In genomic region chr6:139016337-139017213, GRCh38 we compare ENCODE assay signal across 9 cellular contexts. TPM values are rescaled to one million over a fixed set of nuclear protein-coding genes. Genes with fewer than 3 reads are reported as not detected.
DNase-seq lines count a peak whose midpoint lies in the region; ATAC-seq, FAIRE-seq and TF ChIP-seq lines count a peak whose summit lies in the region.
"Had no signal": no experiment of that assay in that cellular context is flagged by ENCODE, and none has a peak within 500 bp of the region (broad histone marks: within the 10 kb centered on the region; RNA-seq: fewer than 3 reads in every experiment).

No MANE protein-coding gene starts in this region.

- intact Hi-C loops in HepG2 (cut with micrococcal nuclease; ENCODE audit: unreplicated experiment), result no loop called here
- intact Hi-C loops in PC-9 (cut with micrococcal nuclease; ENCODE audit: unreplicated experiment), result no loop called here

- H3K27me3 Mint-ChIP-seq in GM23338 (ENCODE audit: insufficient read depth, low read depth, poor library complexity), result peaks cover 7% of the 10 kb centered on the region

- H3K36me3 ChIP-seq in GM23338 (ENCODE audit: insufficient read depth), result no peaks in the 10 kb centered on the region
- no peaks in the 10 kb centered on the region for H3K36me3 ChIP-seq in HepG2 (replicated peaks in 1 of 2; ENCODE audit: control insufficient read depth in 1 of 2, insufficient read depth in 2 of 2, low read length in 2 of 2)
- H3K36me3 ChIP-seq in PC-9 (ENCODE audit: low read depth), result no peaks in the 10 kb centered on the region

- 0 out of 2 replicates have a peak, but pooled peaks cover 3% of the 10 kb centered on the region for H3F3A ChIP-seq in GM23338 (replicated peaks; ENCODE audit: low read depth)
- no peaks in the 10 kb centered on the region for H3F3A ChIP-seq in PC-9 (ENCODE audit: insufficient read depth, low read depth)

- peak; percentile 41 for FAIRE-seq in GM18507 (lab: Jason Lieb, UNC)
- no peak for FAIRE-seq in HepG2 (lab: Jason Lieb, UNC)
- FAIRE-seq: G401.6 had no signal

- no peak for TF ChIP-seq RAD21 in HepG2 (CRISPR knock-in tag; IDR thresholded peaks at IDR 0.05)

- ATAC-seq in GM23338 (peak; percentile 76), HepG2 (no peak)

- H3K9me3 ChIP-seq in HepG2 (ENCODE audit: low read length) (no peaks in the 10 kb centered on the region), PC-9 (ENCODE audit: insufficient read depth, low read depth) (no peaks in the 10 kb centered on the region)

- H3K27ac ChIP-seq in GM23338 (ENCODE audit: low read depth) (no peak overlapping the region), HepG2 (ENCODE audit: extremely low read length, insufficient read depth, low read length) (no peak overlapping the region), PC-9 (no peak overlapping the region)

- H3K27me3 ChIP-seq in GM23338 (ENCODE audit: insufficient read depth) (no peaks in the 10 kb centered on the region), HepG2 (ENCODE audit: control insufficient read depth in 1 of 2, insufficient read depth in 2 of 2, low read length in 2 of 2) (peaks cover 0 to 5% of the 10 kb centered on the region in 2 experiments; a peak in 2 of 5 replicates), PC-9 (ENCODE audit: insufficient read depth, low read depth) (no peaks in the 10 kb centered on the region)

- H2AFZ ChIP-seq in GM23338, result peak overlapping the region; percentile 54
- no peak overlapping the region for H2AFZ ChIP-seq in HepG2 (ENCODE audit: low read length)
- H2AFZ ChIP-seq in PC-9, result no peak overlapping the region

- peaks cover 32% of the 10 kb centered on the region for H3K4me1 Mint-ChIP-seq in GM23338

- TF ChIP-seq POLR2A in NB4 (IDR thresholded peaks at IDR 0.05; ENCODE audit: extremely low read depth, insufficient read length), result no peak
- no peak for TF ChIP-seq POLR2A in HepG2 (IDR thresholded peaks at IDR 0.05; ENCODE audit: insufficient read depth in 1 of 2, low read depth in 2 of 2, low read length in 2 of 2)

- no peak for TF ChIP-seq CTCF in GM23338 (conservative IDR thresholded peaks at IDR 0.05; ENCODE audit: low read depth in 2 of 2)
- no peak for TF ChIP-seq CTCF in NB4 (IDR thresholded peaks at IDR 0.05; ENCODE audit: low read depth, low read length)
- TF ChIP-seq CTCF in HepG2 (CRISPR knock-in tag; IDR thresholded peaks at IDR 0.05), result no peak
- TF ChIP-seq CTCF in PC-9 (conservative IDR thresholded peaks at IDR 0.05), result no peak

- no peak overlapping the region for H3K27ac Mint-ChIP-seq in GM23338

- H3K9me2 ChIP-seq in GM23338 (ENCODE audit: insufficient read depth) (no peaks in the 10 kb centered on the region; the same call in 1 of the 2 replicates), PC-9 (ENCODE audit: insufficient read depth) (no peaks in the 10 kb centered on the region)

- in situ Hi-C loops in HepG2 (cut with HindIII; ENCODE audit: extremely low pct_ligation_motif_present, low pct_unique_long_range_greater_than_20kb), result no loop called here
- in situ Hi-C loops in ACHN (cut with HindIII; ENCODE audit: low pct_ligation_motif_present, low pct_unique_long_range_greater_than_20kb, low sequenced_read_pairs), result no loop called here

- TF ChIP-seq EP300 in HepG2 (IDR thresholded peaks at IDR 0.05; ENCODE audit: low read depth in 2 of 2, low read length in 2 of 2) (no peak), HepG2 (CRISPR knock-in tag; IDR thresholded peaks at IDR 0.05; ENCODE audit: borderline replicate concordance) (no peak)

- H3K4me3 Mint-ChIP-seq in GM23338, result no peak overlapping the region

- H3K4me2 ChIP-seq in GM23338 (no peak overlapping the region), HepG2 (ENCODE audit: low read depth, low read length) (no peak overlapping the region), PC-9 (no peak overlapping the region)

- BruUV-seq in HepG2 (replicated peaks; lab: Mats Ljungman, UMichigan), result no TSS peak
- BruUV-seq in PC-9 (replicated peaks; lab: Mats Ljungman, UMichigan), result no TSS peak

- H3K79me2 ChIP-seq in GM23338 (replicated peaks; ENCODE audit: insufficient read depth), result no peaks in the 10 kb centered on the region
- H3K79me2 ChIP-seq in HepG2 (ENCODE audit: insufficient read depth, low read length), result no peaks in the 10 kb centered on the region
- no peaks in the 10 kb centered on the region for H3K79me2 ChIP-seq in PC-9 (ENCODE audit: low read depth)

- WGBS in HepG2 (ENCODE audit: low lambda C conversion rate), result 54% methylated on average over 7 of the region's 7 CpGs

- no peak overlapping the region for H3K4me3 ChIP-seq in GM23338
- H3K4me3 ChIP-seq in NB4 (ENCODE audit: low read depth, low read length), result no peak overlapping the region
- no peak overlapping the region for H3K4me3 ChIP-seq in HepG2 (replicated peaks in 1 of 3; ENCODE audit: insufficient read depth in 1 of 3, low read depth in 2 of 3, low read length in 3 of 3)
- H3K4me3 ChIP-seq in PC-9, result no peak overlapping the region

- H3K4me1 ChIP-seq in GM23338 (ENCODE audit: insufficient read depth) (peaks cover 18% of the 10 kb centered on the region), HepG2 (ENCODE audit: insufficient read depth, low read length) (0 out of 2 replicates have a peak, but pooled peaks cover 6% of the 10 kb centered on the region), PC-9 (replicated peaks; ENCODE audit: insufficient read depth) (0 out of 2 replicates have a peak, but pooled peaks cover 6% of the 10 kb centered on the region)

- DNase-seq in GM18507 (ENCODE audit: extremely low spot score, insufficient read length, low read depth) (no peak), GM23338 (ENCODE audit: low spot score) (peak; percentile 39), NB4 (ENCODE audit: low read depth) (peak; percentile 74), HepG2 (ENCODE audit: low spot score) (no peak), PC-9 (no peak), ACHN (no peak)
- DNase-seq in NK-92 treated with Interleukin-12 subunit alpha and Interleukin-12 subunit beta, amount 100 ng/mL, for 24 hours (lab: John Stamatoyannopoulos, UW), result no peak
- DNase-seq in stimulated activated CD4-positive, alpha-beta T cell treated with anti-CD3 and anti-CD28 coated beads, Interleukin-12 subunit alpha, Interleukin-12 subunit beta, amount 100 ng/mL, for 4 hours, result no peak

- no peaks in the 10 kb centered on the region for H3K9me3 Mint-ChIP-seq in GM23338

- H3K9ac ChIP-seq in HepG2 (ENCODE audit: insufficient read depth, low read depth, low read length), result no peak overlapping the region

- H4K20me1 ChIP-seq in GM23338 (replicated peaks; ENCODE audit: insufficient read depth) (no peaks in the 10 kb centered on the region), HepG2 (ENCODE audit: insufficient read depth, low read length) (no peaks in the 10 kb centered on the region), PC-9 (ENCODE audit: insufficient read depth) (no peaks in the 10 kb centered on the region)

- H3K36me3 Mint-ChIP-seq in GM23338 (ENCODE audit: low read depth), result no peaks in the 10 kb centered on the region

- POLR2A ChIA-PET in HepG2 (lab: Yijun Ruan, JAX), result no interaction called here
- POLR2A ChIA-PET in PC-9 (lab: Charles Lee; ENCODE audit: unreplicated experiment), result no interaction called here

- CTCF ChIA-PET in HepG2 (lab: Yijun Ruan, JAX; ENCODE audit: low intra/inter-chr PET ratio, low total read pairs), result no interaction called here
- CTCF ChIA-PET in PC-9 (lab: Charles Lee), result no interaction called here

RNA-seq across cellular contexts. Expression of gene ABRACL, which starts 12.0 kb away (rescaled TPM):
- 134 and 160 TPM in 2 replicates for total RNA-seq in GM23338 (2014; rRNA removed; shearing (Covaris generic))
- polyA plus RNA-seq in GM23338 (2016; fragmentation: Nextera tagmentation; extraction: Ambion mirVana), result 502 and 516 TPM in 2 replicates
- total RNA-seq in HepG2 (2016; rRNA removed; fragmentation: Illumina TruSeq; extraction: Trizol), result 5.4 and 7.6 TPM in 2 replicates
- 2.0 and 2.1 TPM in 2 replicates for total RNA-seq in HepG2 (2016; cell fraction: cytosol; rRNA removed; fragmentation: Illumina TruSeq; extraction: Trizol; ENCODE audit: low read depth)
- total RNA-seq in HepG2 (2016; cell fraction: insoluble cytoplasmic fraction; rRNA removed; fragmentation: Illumina TruSeq; extraction: Trizol), result 5.5 and 7.4 TPM in 2 replicates
- 2.3 and 3.2 TPM in 2 replicates for total RNA-seq in HepG2 (2016; cell fraction: membrane; rRNA removed; fragmentation: Illumina TruSeq; extraction: Trizol)
- total RNA-seq in HepG2 (2016; cell fraction: nucleus; rRNA removed; fragmentation: Illumina TruSeq; extraction: Trizol), result 1.9 and 3.0 TPM in 2 replicates
- 0.82 and 1.4 TPM in 2 replicates for polyA plus RNA-seq in HepG2 (2011; rRNA removed)
- polyA plus RNA-seq in HepG2 (2011; cell fraction: cytosol; rRNA removed), result 0.78 and 1.9 TPM in 2 replicates
- 0.29 and 0.42 TPM in 2 replicates for polyA plus RNA-seq in HepG2 (2011; cell fraction: nucleus; rRNA removed)
- 0.99 and 1.1 TPM in 2 replicates for polyA plus RNA-seq in HepG2 (2012)
- polyA plus RNA-seq in HepG2 (2016; cell fraction: cytosol; fragmentation: Illumina TruSeq; extraction: Trizol; ENCODE audit: low read depth), result 2.0 and 3.1 TPM in 2 replicates
- polyA plus RNA-seq in HepG2 (2016; cell fraction: insoluble cytoplasmic fraction; fragmentation: Illumina TruSeq; extraction: Trizol; ENCODE audit: low read depth), result 9.1 and 11.4 TPM in 2 replicates
- 3.2 and 4.1 TPM in 2 replicates for polyA plus RNA-seq in HepG2 (2016; cell fraction: membrane; fragmentation: Illumina TruSeq; extraction: Trizol; ENCODE audit: low read depth)
- polyA plus RNA-seq in HepG2 (2016; cell fraction: nucleus; fragmentation: Illumina TruSeq; extraction: Trizol; ENCODE audit: insufficient read depth, low read depth), result 2.5 and 4.0 TPM in 2 replicates
- 1.0 TPM in 1 of 2 replicates, not detected in the other for polyA minus RNA-seq in HepG2 (2011; rRNA and poly(A)+ RNA removed; ENCODE audit: low replicate concordance)
- not detected in 2 replicates for polyA minus RNA-seq in HepG2 (2011; cell fraction: cytosol; rRNA and poly(A)+ RNA removed)
- 0.77 TPM in 1 of 2 replicates, not detected in the other for polyA minus RNA-seq in HepG2 (2011; cell fraction: nucleus; rRNA and poly(A)+ RNA removed)
- 33.7 and 35.4 TPM in 2 replicates for total RNA-seq in PC-9 (2021)

RNA-seq across cellular contexts. Expression of gene REPS1, which starts 28.5 kb away (rescaled TPM):
- 60.0 and 65.7 TPM in 2 replicates for total RNA-seq in GM23338 (2014; rRNA removed; shearing (Covaris generic))
- polyA plus RNA-seq in GM23338 (2016; fragmentation: Nextera tagmentation; extraction: Ambion mirVana) (41.1 and 46.0 TPM in 2 replicates), HepG2 (2011; rRNA removed) (35.2 and 36.4 TPM in 2 replicates)
- total RNA-seq in HepG2 (2016; rRNA removed; fragmentation: Illumina TruSeq; extraction: Trizol) (36.7 and 38.3 TPM in 2 replicates), PC-9 (2021) (32.0 and 39.6 TPM in 2 replicates)
- total RNA-seq in HepG2 (2016; cell fraction: cytosol; rRNA removed; fragmentation: Illumina TruSeq; extraction: Trizol; ENCODE audit: low read depth), result 45.7 and 61.3 TPM in 2 replicates
- total RNA-seq in HepG2 (2016; cell fraction: insoluble cytoplasmic fraction; rRNA removed; fragmentation: Illumina TruSeq; extraction: Trizol), result 37.3 and 38.7 TPM in 2 replicates
- 33.6 and 33.7 TPM in 2 replicates for total RNA-seq in HepG2 (2016; cell fraction: membrane; rRNA removed; fragmentation: Illumina TruSeq; extraction: Trizol)
- 34.9 and 38.2 TPM in 2 replicates for total RNA-seq in HepG2 (2016; cell fraction: nucleus; rRNA removed; fragmentation: Illumina TruSeq; extraction: Trizol)
- polyA plus RNA-seq in HepG2 (2011; cell fraction: cytosol; rRNA removed), result 21.6 and 24.9 TPM in 2 replicates
- 28.2 and 29.2 TPM in 2 replicates for polyA plus RNA-seq in HepG2 (2011; cell fraction: nucleus; rRNA removed)
- polyA plus RNA-seq in HepG2 (2012), result 26.4 and 35.4 TPM in 2 replicates
- 7.0 and 8.2 TPM in 2 replicates for polyA plus RNA-seq in HepG2 (2016; cell fraction: cytosol; fragmentation: Illumina TruSeq; extraction: Trizol; ENCODE audit: low read depth)
- 42.5 and 47.8 TPM in 2 replicates for polyA plus RNA-seq in HepG2 (2016; cell fraction: insoluble cytoplasmic fraction; fragmentation: Illumina TruSeq; extraction: Trizol; ENCODE audit: low read depth)
- 24.4 and 27.4 TPM in 2 replicates for polyA plus RNA-seq in HepG2 (2016; cell fraction: membrane; fragmentation: Illumina TruSeq; extraction: Trizol; ENCODE audit: low read depth)
- 43.8 and 46.7 TPM in 2 replicates for polyA plus RNA-seq in HepG2 (2016; cell fraction: nucleus; fragmentation: Illumina TruSeq; extraction: Trizol; ENCODE audit: insufficient read depth, low read depth)
- 30.4 and 52.2 TPM in 2 replicates for polyA minus RNA-seq in HepG2 (2011; rRNA and poly(A)+ RNA removed; ENCODE audit: low replicate concordance)
- polyA minus RNA-seq in HepG2 (2011; cell fraction: cytosol; rRNA and poly(A)+ RNA removed), result 23.2 and 35.8 TPM in 2 replicates
- polyA minus RNA-seq in HepG2 (2011; cell fraction: nucleus; rRNA and poly(A)+ RNA removed), result 70.3 and 84.2 TPM in 2 replicates

Comparison
In these comparisons a context has a peak if more than half of its experiments do, and no peak if none do; other contexts are left out.
1. DNase-seq: peak in GM23338 (single experiment) and NB4 (single experiment); none in GM18507 (single experiment), HepG2 (single experiment), PC-9 (0 of 2), NK-92 treated with Interleukin-12 subunit alpha and Interleukin-12 subunit beta, amount 100 ng/mL, for 24 hours (single experiment), stimulated activated CD4-positive, alpha-beta T cell treated with anti-CD3 and anti-CD28 coated beads, Interleukin-12 subunit alpha, Interleukin-12 subunit beta, amount 100 ng/mL, for 4 hours (single experiment) and ACHN (single experiment).